ENCODE assay signal across 7 cellular contexts in the genomic region with DNA sequence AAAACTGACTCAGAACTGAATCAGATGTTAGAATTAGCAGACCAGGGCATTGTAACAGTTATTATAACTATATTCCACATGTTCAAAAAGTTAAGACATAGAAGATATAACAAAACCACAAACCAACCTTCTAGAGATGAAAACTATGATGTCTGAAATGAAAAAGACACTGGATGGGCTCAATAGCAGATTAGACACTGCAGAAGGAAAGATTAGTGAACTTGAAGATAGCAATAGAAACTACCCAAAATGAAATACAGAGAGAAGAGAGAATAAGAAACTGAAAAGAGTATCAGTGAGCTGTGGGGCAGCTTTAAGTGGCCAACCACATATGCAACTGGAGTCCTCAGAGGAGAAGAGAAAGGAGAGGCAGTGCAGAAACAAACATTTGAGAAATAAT.
"Had no signal": no experiment of that assay in that cellular context is flagged by ENCODE, and none has a peak within 500 bp of the region (broad histone marks: within the 10 kb centered on the region; RNA-seq: fewer than 3 reads in every experiment).

No MANE protein-coding gene starts in this region.

- FAIRE-seq: HepG2, HTR-8/SVneo had no signal

- DNase-seq: IMR-90, KBM-7, KG1 had no signal

- H3K27ac ChIP-seq: HL-60, KMS-11 had no signal

- H3K9ac ChIP-seq: KMS-11 had no signal

- H3K4me2 ChIP-seq: KMS-11 had no signal

- ATAC-seq: HepG2 had no signal
